ENCODE assay signal across 12 cellular contexts in genomic region chr15:33242165-33242564, GRCh38. TPM values are rescaled to one million over a fixed set of nuclear protein-coding genes. Genes with fewer than 3 reads are reported as not detected.
DNase-seq lines count a peak whose midpoint lies in the region; ATAC-seq and TF ChIP-seq lines count a peak whose summit lies in the region.
"Had no signal": no experiment of that assay in that cellular context is flagged by ENCODE, and none has a peak within 500 bp of the region (broad histone marks: within the 10 kb centered on the region; RNA-seq: fewer than 3 reads in every experiment).

No MANE protein-coding gene starts in this region.

- peak overlapping the region; percentile 41 for H3K27ac Mint-ChIP-seq in activated naive CD8-positive, alpha-beta T cell treated with anti-CD3 and anti-CD28 coated beads, Interleukin-2, amount 50 U/mL, for 24 hours
- no peak overlapping the region for H3K27ac Mint-ChIP-seq in activated naive CD8-positive, alpha-beta T cell treated with anti-CD3 and anti-CD28 coated beads for 36 hours
- H3K27ac Mint-ChIP-seq: activated naive CD4-positive, alpha-beta T cell treated with anti-CD3 and anti-CD28 coated beads, Interleukin-2, amount 50 U/mL, for 24 hours had no signal

- no peaks in the 10 kb centered on the region for H4K20me1 ChIP-seq in hepatocyte (ENCODE audit: insufficient read depth, poor library complexity, severe bottlenecking)

- peak; percentile 13 for DNase-seq in activated naive CD8-positive, alpha-beta T cell treated with anti-CD3 and anti-CD28 coated beads, Interleukin-2, amount 50 U/mL, for 24 hours
- DNase-seq in activated naive CD8-positive, alpha-beta T cell treated with anti-CD3 and anti-CD28 coated beads for 36 hours: no peak
- DNase-seq in SJSA1 (ENCODE audit: low read depth in 1 of 2, low spot score in 2 of 2): peak in 1 of 2 experiments; percentile 42
- peak; percentile 60 for DNase-seq in hepatocyte (ENCODE audit: low spot score)
- no peak for DNase-seq in upper lobe of right lung
- DNase-seq in SHP77 (lab: John Stamatoyannopoulos, UW): no peak
- DNase-seq in COLO668 (lab: John Stamatoyannopoulos, UW; ENCODE audit: unreplicated experiment): no peak
- DNase-seq: DMS79 treated with DMSO at 0.1 percent for 48 hours, right cardiac atrium, upper lobe of left lung had no signal

- H3K36me3 Mint-ChIP-seq in activated naive CD8-positive, alpha-beta T cell treated with anti-CD3 and anti-CD28 coated beads, Interleukin-2, amount 50 U/mL, for 24 hours (ENCODE audit: low read depth): no peaks in the 10 kb centered on the region
- H3K36me3 Mint-ChIP-seq in activated naive CD8-positive, alpha-beta T cell treated with anti-CD3 and anti-CD28 coated beads for 36 hours: no peaks in the 10 kb centered on the region
- H3K36me3 Mint-ChIP-seq: activated naive CD4-positive, alpha-beta T cell treated with anti-CD3 and anti-CD28 coated beads, Interleukin-2, amount 50 U/mL, for 24 hours had no signal

- H3K4me3 ChIP-seq in SJSA1 (no peak overlapping the region), hepatocyte (no peak overlapping the region), upper lobe of right lung (no peak overlapping the region)
- H3K4me3 ChIP-seq: upper lobe of left lung had no signal

- H3K79me2 ChIP-seq in hepatocyte: no peaks in the 10 kb centered on the region

- no peaks in the 10 kb centered on the region for H3K27me3 Mint-ChIP-seq in activated naive CD8-positive, alpha-beta T cell treated with anti-CD3 and anti-CD28 coated beads, Interleukin-2, amount 50 U/mL, for 24 hours
- peaks cover 8% of the 10 kb centered on the region for H3K27me3 Mint-ChIP-seq in activated naive CD8-positive, alpha-beta T cell treated with anti-CD3 and anti-CD28 coated beads for 36 hours
- H3K27me3 Mint-ChIP-seq: activated naive CD4-positive, alpha-beta T cell treated with anti-CD3 and anti-CD28 coated beads, Interleukin-2, amount 50 U/mL, for 24 hours had no signal

- H3K9me2 ChIP-seq in hepatocyte (replicated peaks; ENCODE audit: insufficient read depth): no peaks in the 10 kb centered on the region

- ATAC-seq in activated naive CD8-positive, alpha-beta T cell treated with anti-CD3 and anti-CD28 coated beads, Interleukin-2, amount 50 U/mL, for 24 hours: peak; percentile 85
- ATAC-seq in upper lobe of right lung (peak; percentile 72), GM21786 (IDR thresholded peaks at IDR 0.05; ENCODE audit: unreplicated experiment) (no peak)
- ATAC-seq: right cardiac atrium had no signal

- H3K27me3 ChIP-seq in SJSA1 (replicated peaks) (peaks cover 3% of the 10 kb centered on the region; the same call in 1 of the 2 replicates), hepatocyte (no peaks in the 10 kb centered on the region), upper lobe of right lung (peaks cover 4% of the 10 kb centered on the region)
- H3K27me3 ChIP-seq: upper lobe of left lung had no signal

- no peak overlapping the region for H2AFZ ChIP-seq in hepatocyte

- H3K9me3 ChIP-seq in SJSA1 (replicated peaks): no peaks in the 10 kb centered on the region
- no peaks in the 10 kb centered on the region for H3K9me3 ChIP-seq in hepatocyte (ENCODE audit: low read depth)
- no peaks in the 10 kb centered on the region for H3K9me3 ChIP-seq in upper lobe of right lung
- H3K9me3 ChIP-seq: upper lobe of left lung had no signal

- TF ChIP-seq CTCF in hepatocyte (IDR thresholded peaks at IDR 0.05; ENCODE audit: poor library complexity): no peak
- no peak for TF ChIP-seq CTCF in upper lobe of right lung (IDR thresholded peaks at IDR 0.05)

- H3K4me2 ChIP-seq in hepatocyte: no peak overlapping the region

- H3K4me1 Mint-ChIP-seq in activated naive CD8-positive, alpha-beta T cell treated with anti-CD3 and anti-CD28 coated beads, Interleukin-2, amount 50 U/mL, for 24 hours: peaks cover 14% of the 10 kb centered on the region
- H3K4me1 Mint-ChIP-seq in activated naive CD8-positive, alpha-beta T cell treated with anti-CD3 and anti-CD28 coated beads for 36 hours: no peaks in the 10 kb centered on the region

- H3K4me3 Mint-ChIP-seq in activated naive CD8-positive, alpha-beta T cell treated with anti-CD3 and anti-CD28 coated beads, Interleukin-2, amount 50 U/mL, for 24 hours: no peak overlapping the region
- no peak overlapping the region for H3K4me3 Mint-ChIP-seq in activated naive CD8-positive, alpha-beta T cell treated with anti-CD3 and anti-CD28 coated beads for 36 hours
- H3K4me3 Mint-ChIP-seq: activated naive CD4-positive, alpha-beta T cell treated with anti-CD3 and anti-CD28 coated beads, Interleukin-2, amount 50 U/mL, for 24 hours had no signal

- WGBS in hepatocyte (ENCODE audit: low lambda C conversion rate, missing lambda C conversion rate): 62% methylated on average over 1 of the region's 1 CpG

- H3K36me3 ChIP-seq in SJSA1 (no peaks in the 10 kb centered on the region), hepatocyte (replicated peaks; ENCODE audit: insufficient read depth, low read depth) (no peaks in the 10 kb centered on the region), upper lobe of right lung (no peaks in the 10 kb centered on the region)
- H3K36me3 ChIP-seq: upper lobe of left lung had no signal

- H3K27ac ChIP-seq in SJSA1 (peak overlapping the region; percentile 70), hepatocyte (peak overlapping the region; percentile 56), upper lobe of right lung (no peak overlapping the region)
- H3K27ac ChIP-seq: upper lobe of left lung had no signal

- H3K9me3 Mint-ChIP-seq in activated naive CD8-positive, alpha-beta T cell treated with anti-CD3 and anti-CD28 coated beads, Interleukin-2, amount 50 U/mL, for 24 hours: no peaks in the 10 kb centered on the region
- H3K9me3 Mint-ChIP-seq in activated naive CD8-positive, alpha-beta T cell treated with anti-CD3 and anti-CD28 coated beads for 36 hours: no peaks in the 10 kb centered on the region
- H3K9me3 Mint-ChIP-seq: activated naive CD4-positive, alpha-beta T cell treated with anti-CD3 and anti-CD28 coated beads, Interleukin-2, amount 50 U/mL, for 24 hours had no signal

- H3K4me1 ChIP-seq in SJSA1 (replicated peaks) (peaks cover 32% of the 10 kb centered on the region), hepatocyte (ENCODE audit: insufficient read depth) (no peaks in the 10 kb centered on the region), upper lobe of right lung (no peaks in the 10 kb centered on the region)
- H3K4me1 ChIP-seq: upper lobe of left lung had no signal

- intact Hi-C loops in upper lobe of right lung (cut with DNase I): no loop called here

RNA-seq across cellular contexts. Expression of gene FMN1, which starts 47.7 kb away (rescaled TPM):
- under 1 TPM; 0.14 to 0.31 TPM for total RNA-seq in activated naive CD8-positive, alpha-beta T cell treated with anti-CD3 and anti-CD28 coated beads for 36 hours
- 2.3 and 2.4 TPM in 2 replicates for total RNA-seq in SJSA1 (2014; rRNA removed; shearing (Covaris generic))
- 0.48 and 0.70 TPM in 2 replicates for total RNA-seq in hepatocyte
- 0.07 and 0.19 TPM in 2 replicates for polyA plus RNA-seq in hepatocyte
- 33.5 TPM for total RNA-seq in upper lobe of right lung

Comparison
In these comparisons a context has a peak if more than half of its experiments do, and no peak if none do; other contexts are left out.
1. DNase-seq: peak in activated naive CD8-positive, alpha-beta T cell treated with anti-CD3 and anti-CD28 coated beads, Interleukin-2, amount 50 U/mL, for 24 hours (single experiment) and hepatocyte (single experiment); none in activated naive CD8-positive, alpha-beta T cell treated with anti-CD3 and anti-CD28 coated beads for 36 hours (single experiment), upper lobe of right lung (single experiment), SHP77 (0 of 2) and COLO668 (single experiment).
2. RNA of gene FMN1, which starts 47.7 kb away (total RNA-seq): 33.5 TPM in upper lobe of right lung (single experiment); 2.3 to 2.4 TPM in SJSA1, 0.48 to 0.70 TPM in hepatocyte and 0.14 to 0.31 TPM in activated naive CD8-positive, alpha-beta T cell treated with anti-CD3 and anti-CD28 coated beads for 36 hours; every median in the first group is over 10 times any median in the second.